Comparison of ENCODE assay signal across 8 cellular contexts in genomic region chr12:70317781-70318180, GRCh38. TPM values are rescaled to one million over a fixed set of nuclear protein-coding genes. Genes with fewer than 3 reads are reported as not detected.
A peak's percentile ranks its signal among the peaks of the same experiment; 100 is the strongest.
DNase-seq lines count a peak whose midpoint lies in the region; ATAC-seq and TF ChIP-seq lines count a peak whose summit lies in the region.

No MANE protein-coding gene starts in this region.

- H3K36me3 Mint-ChIP-seq in Caco-2 (ENCODE audit: insufficient read depth, unreplicated experiment), result peaks cover 16% of the 10 kb centered on the region

- H3K36me3 ChIP-seq in Caco-2 (ENCODE audit: control insufficient read depth, insufficient read depth, low read length) (no peaks in the 10 kb centered on the region), osteoblast (ENCODE audit: insufficient read depth, low read length) (no peaks in the 10 kb centered on the region)

- ATAC-seq in GM18858 (IDR thresholded peaks at IDR 0.05; ENCODE audit: unreplicated experiment), result peak; percentile 90
- peak; percentile 94 for ATAC-seq in GM21825 (IDR thresholded peaks at IDR 0.05; ENCODE audit: unreplicated experiment)

- no peak overlapping the region for H3K27ac ChIP-seq in osteoblast (ENCODE audit: low read depth, low read length)

- DNase-seq in KBM-7 (peak; percentile 63), globus pallidus (ENCODE audit: low spot score) (peak; percentile 54), Caco-2 (no peak), osteoblast (ENCODE audit: insufficient read length, low spot score, missing footprints) (no peak), NCI-H82 (lab: John Stamatoyannopoulos, UW) (no peak), dedifferentiated amniotic fluid mesenchymal stem cell (ENCODE audit: extremely low spot score) (no peak)

- no peaks in the 10 kb centered on the region for H3K9me3 Mint-ChIP-seq in Caco-2 (ENCODE audit: unreplicated experiment)

- H3K9me3 ChIP-seq in Caco-2 (no peaks in the 10 kb centered on the region), osteoblast (ENCODE audit: low read depth, low read length) (no peaks in the 10 kb centered on the region)

- no peaks in the 10 kb centered on the region for H3K27me3 Mint-ChIP-seq in Caco-2 (ENCODE audit: insufficient read depth, unreplicated experiment)

- intact Hi-C loops in Caco-2 (cut with micrococcal nuclease; ENCODE audit: unreplicated experiment), result no loop called here

- H3K27ac Mint-ChIP-seq in Caco-2 (ENCODE audit: unreplicated experiment), result no peak overlapping the region

- H3K27me3 ChIP-seq in Caco-2 (replicated peaks; ENCODE audit: control insufficient read depth, insufficient read depth, low read length) (no peaks in the 10 kb centered on the region), osteoblast (ENCODE audit: insufficient read depth, low read length) (no peaks in the 10 kb centered on the region)

- H3K4me1 ChIP-seq in Caco-2 (no peaks in the 10 kb centered on the region), osteoblast (ENCODE audit: insufficient read depth, low read length) (no peaks in the 10 kb centered on the region)

- in situ Hi-C loops in KBM-7 (cut with MboI; ENCODE audit: low pct_unique_long_range_greater_than_20kb, low sequenced_read_pairs), result no loop called here

- no TSS peak for BruUV-seq in Caco-2 (replicated peaks; lab: Mats Ljungman, UMichigan)

- H3K4me3 Mint-ChIP-seq in Caco-2 (ENCODE audit: unreplicated experiment), result no peak overlapping the region

- peaks cover 35% of the 10 kb centered on the region for H3K79me2 ChIP-seq in osteoblast (ENCODE audit: insufficient read depth, low read length)

- CTCF ChIA-PET in Caco-2 (lab: Charles Lee), result no interaction called here

- no peak overlapping the region for H3K4me2 ChIP-seq in osteoblast (ENCODE audit: insufficient read depth, low read length)

- TF ChIP-seq CTCF in Caco-2 (IDR thresholded peaks at IDR 0.05; ENCODE audit: insufficient read depth in 1 of 2, low read depth in 1 of 2, low read length in 1 of 2, severe bottlenecking in 1 of 2, unreplicated experiment in 1 of 2) (no peak), osteoblast (IDR thresholded peaks at IDR 0.05; ENCODE audit: extremely low read depth, low read depth, low read length) (no peak)

- H3K4me1 Mint-ChIP-seq in Caco-2 (ENCODE audit: low read depth, unreplicated experiment), result no peaks in the 10 kb centered on the region

- peaks cover 6% of the 10 kb centered on the region for H4K20me1 ChIP-seq in osteoblast (ENCODE audit: insufficient read depth, low read length)

- H2AFZ ChIP-seq in osteoblast (ENCODE audit: low read length), result no peak overlapping the region

- H3K4me3 ChIP-seq in Caco-2 (ENCODE audit: low read depth, low read length) (no peak overlapping the region), osteoblast (ENCODE audit: insufficient read depth, low read length) (no peak overlapping the region)

- POLR2A ChIA-PET in Caco-2 (lab: Charles Lee), result no interaction called here

RNA-seq across cellular contexts. Expression of gene KCNMB4, which starts 48.3 kb away (rescaled TPM):
- total RNA-seq in Caco-2 (2022) (0.23 TPM in 1 of 2 replicates, not detected in the other), osteoblast (under 0.01 TPM in 2 replicates)

Comparison
In these comparisons a context has a peak if more than half of its experiments do, and no peak if none do; other contexts are left out.
1. DNase-seq: peak in KBM-7 (single experiment) and globus pallidus (single experiment); none in Caco-2 (0 of 2), osteoblast (single experiment), NCI-H82 (single experiment) and dedifferentiated amniotic fluid mesenchymal stem cell (single experiment).